ENCODE assay signal across 9 cellular contexts in the genomic region with DNA sequence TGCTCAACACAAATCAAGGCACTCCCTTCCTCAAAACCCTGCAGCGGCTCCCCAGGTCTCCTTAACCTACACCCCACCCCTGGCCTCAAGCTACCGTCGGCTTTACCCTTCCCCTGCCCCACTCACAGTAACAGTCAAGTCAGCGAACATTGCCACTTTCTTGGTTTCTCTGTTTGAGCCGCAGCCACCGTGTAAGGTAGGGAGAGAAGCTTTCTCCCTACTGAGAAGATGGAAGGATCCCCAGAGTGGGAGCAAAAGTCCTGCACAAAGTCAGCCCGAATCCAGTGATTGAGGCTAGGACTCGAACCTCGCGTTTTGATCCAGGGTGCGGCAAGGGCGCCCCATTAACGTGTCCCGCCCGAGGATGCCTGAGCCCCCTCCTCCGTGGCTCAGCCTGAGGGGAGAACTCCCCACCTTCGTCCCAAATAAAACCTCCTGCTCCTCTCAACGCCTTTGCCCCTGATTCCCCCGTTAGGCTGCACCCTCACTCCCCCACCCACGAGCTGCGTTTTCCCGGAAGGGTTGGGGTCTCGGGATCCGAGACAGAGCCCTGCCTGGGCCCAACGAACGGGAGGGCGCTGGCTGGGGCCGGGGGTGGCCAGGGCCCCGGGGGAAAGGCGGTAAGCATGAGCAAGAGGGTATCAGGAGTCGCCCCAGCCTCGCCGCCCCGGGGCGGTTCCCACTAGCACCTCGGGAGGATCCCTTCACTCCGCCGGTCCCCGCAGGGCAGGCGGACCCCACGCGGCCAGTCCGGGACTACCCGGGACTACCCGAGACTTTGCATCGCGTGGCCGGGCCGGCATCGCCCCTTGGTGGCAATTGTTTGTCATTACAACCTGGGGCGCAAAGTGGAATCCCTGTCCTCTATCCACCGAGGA. TPM values are rescaled to one million over a fixed set of nuclear protein-coding genes. Genes with fewer than 3 reads are reported as not detected.
A peak's percentile ranks its signal among the peaks of the same experiment; 100 is the strongest.
DNase-seq lines count a peak whose midpoint lies in the region; ATAC-seq, FAIRE-seq and TF ChIP-seq lines count a peak whose summit lies in the region.
"Had no signal": no experiment of that assay in that cellular context is flagged by ENCODE, and none has a peak within 500 bp of the region (broad histone marks: within the 10 kb centered on the region; RNA-seq: fewer than 3 reads in every experiment).

No MANE protein-coding gene starts in this region.

- no peak for FAIRE-seq in bronchial epithelial cell (lab: Jason Lieb, UNC)

- H3K27me3 Mint-ChIP-seq in WTC11 (ENCODE audit: low read depth): peaks cover 13% of the 10 kb centered on the region; the same call in 1 of the 2 replicates

- peak overlapping the region; percentile 20 for H3K4me3 ChIP-seq in bronchial epithelial cell (ENCODE audit: low read depth, low read length)

- H3K36me3 ChIP-seq in bronchial epithelial cell (ENCODE audit: control insufficient read depth, insufficient read depth, low read length): no peaks in the 10 kb centered on the region

- H3K36me3 Mint-ChIP-seq in WTC11: no peaks in the 10 kb centered on the region

- DNase-seq in G401 (ENCODE audit: low spot score) (peak; percentile 36), LoVo (ENCODE audit: low spot score) (peak; percentile 67), WTC11 (ENCODE audit: low spot score) (peak; percentile 85), bronchial epithelial cell (ENCODE audit: low read depth) (no peak), iris pigment epithelial cell (ENCODE audit: low read depth) (peak; percentile 48)
- peak; percentile 45 to 61 for DNase-seq in stimulated activated CD4-positive, alpha-beta T cell treated with anti-CD3 and anti-CD28 coated beads, Interleukin-15, amount 100 ng/mL, for 1 hour (ENCODE audit: low read depth in 1 of 2, low spot score in 1 of 2)

- H3K27me3 ChIP-seq in bronchial epithelial cell (ENCODE audit: control insufficient read depth, insufficient read depth, low read length): peaks cover 2% of the 10 kb centered on the region

- H3K4me1 Mint-ChIP-seq in WTC11: peaks cover 8% of the 10 kb centered on the region

- CTCF ChIA-PET in WTC11 (lab: Charles Lee): interaction anchor here (0.6 to 7.5 kb wide), 19 partner anchors 10 to 174 kb away, joined by 3 to 118 read pairs (median 5); a partner anchor contains a TSS

- in situ Hi-C loops in G401 (cut with HindIII; ENCODE audit: low sequenced_read_pairs): no loop called here

- ATAC-seq in WTC11 (peak; percentile 86), GM21367 (IDR thresholded peaks at IDR 0.05; ENCODE audit: unreplicated experiment) (no peak), HG02840 (IDR thresholded peaks at IDR 0.05; ENCODE audit: low FRiP score, unreplicated experiment) (no peak)

- peak overlapping the region; percentile 59 for H3K4me3 Mint-ChIP-seq in WTC11

- no peak overlapping the region for H3K27ac Mint-ChIP-seq in WTC11

- POLR2A ChIA-PET in WTC11 (lab: Charles Lee): interaction anchor here (0.7 to 1.4 kb wide), 2 partner anchors 11 to 12 kb away, joined by 3 to 4 read pairs; no protein-coding TSS in a partner anchor

- no peaks in the 10 kb centered on the region for H3K9me3 Mint-ChIP-seq in WTC11

- TF ChIP-seq CTCF in WTC11 (IDR thresholded peaks at IDR 0.05): peak; percentile 92
- TF ChIP-seq CTCF in bronchial epithelial cell (IDR thresholded peaks at IDR 0.05; ENCODE audit: insufficient read depth, low read length, severe bottlenecking): peak; percentile 83

TF ChIP-seq in WTC11, 78 proteins besides CTCF, POLR2A, EP300 and RAD21 (continues in another document):
- TF ChIP-seq FOXP1 (CRISPR knock-in tag; IDR thresholded peaks at IDR 0.05; ENCODE audit: borderline replicate concordance): no peak
- TF ChIP-seq, protein P1, sequence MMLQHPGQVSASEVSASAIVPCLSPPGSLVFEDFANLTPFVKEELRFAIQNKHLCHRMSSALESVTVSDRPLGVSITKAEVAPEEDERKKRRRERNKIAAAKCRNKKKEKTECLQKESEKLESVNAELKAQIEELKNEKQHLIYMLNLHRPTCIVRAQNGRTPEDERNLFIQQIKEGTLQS (CRISPR knock-in tag; conservative IDR thresholded peaks at IDR 0.05): no peak
- TF ChIP-seq, protein P2, sequence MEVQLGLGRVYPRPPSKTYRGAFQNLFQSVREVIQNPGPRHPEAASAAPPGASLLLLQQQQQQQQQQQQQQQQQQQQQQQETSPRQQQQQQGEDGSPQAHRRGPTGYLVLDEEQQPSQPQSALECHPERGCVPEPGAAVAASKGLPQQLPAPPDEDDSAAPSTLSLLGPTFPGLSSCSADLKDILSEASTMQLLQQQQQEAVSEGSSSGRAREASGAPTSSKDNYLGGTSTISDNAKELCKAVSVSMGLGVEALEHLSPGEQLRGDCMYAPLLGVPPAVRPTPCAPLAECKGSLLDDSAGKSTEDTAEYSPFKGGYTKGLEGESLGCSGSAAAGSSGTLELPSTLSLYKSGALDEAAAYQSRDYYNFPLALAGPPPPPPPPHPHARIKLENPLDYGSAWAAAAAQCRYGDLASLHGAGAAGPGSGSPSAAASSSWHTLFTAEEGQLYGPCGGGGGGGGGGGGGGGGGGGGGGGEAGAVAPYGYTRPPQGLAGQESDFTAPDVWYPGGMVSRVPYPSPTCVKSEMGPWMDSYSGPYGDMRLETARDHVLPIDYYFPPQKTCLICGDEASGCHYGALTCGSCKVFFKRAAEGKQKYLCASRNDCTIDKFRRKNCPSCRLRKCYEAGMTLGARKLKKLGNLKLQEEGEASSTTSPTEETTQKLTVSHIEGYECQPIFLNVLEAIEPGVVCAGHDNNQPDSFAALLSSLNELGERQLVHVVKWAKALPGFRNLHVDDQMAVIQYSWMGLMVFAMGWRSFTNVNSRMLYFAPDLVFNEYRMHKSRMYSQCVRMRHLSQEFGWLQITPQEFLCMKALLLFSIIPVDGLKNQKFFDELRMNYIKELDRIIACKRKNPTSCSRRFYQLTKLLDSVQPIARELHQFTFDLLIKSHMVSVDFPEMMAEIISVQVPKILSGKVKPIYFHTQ (CRISPR knock-in tag; IDR thresholded peaks at IDR 0.05): no peak
- no peak for TF ChIP-seq CREM (CRISPR knock-in tag; IDR thresholded peaks at IDR 0.05)
- no peak for TF ChIP-seq PRRX2 (CRISPR knock-in tag; IDR thresholded peaks at IDR 0.05)
- TF ChIP-seq, protein P3, sequence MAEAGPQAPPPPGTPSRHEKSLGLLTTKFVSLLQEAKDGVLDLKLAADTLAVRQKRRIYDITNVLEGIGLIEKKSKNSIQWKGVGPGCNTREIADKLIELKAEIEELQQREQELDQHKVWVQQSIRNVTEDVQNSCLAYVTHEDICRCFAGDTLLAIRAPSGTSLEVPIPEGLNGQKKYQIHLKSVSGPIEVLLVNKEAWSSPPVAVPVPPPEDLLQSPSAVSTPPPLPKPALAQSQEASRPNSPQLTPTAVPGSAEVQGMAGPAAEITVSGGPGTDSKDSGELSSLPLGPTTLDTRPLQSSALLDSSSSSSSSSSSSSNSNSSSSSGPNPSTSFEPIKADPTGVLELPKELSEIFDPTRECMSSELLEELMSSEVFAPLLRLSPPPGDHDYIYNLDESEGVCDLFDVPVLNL (CRISPR knock-in tag; IDR thresholded peaks at IDR 0.05; ENCODE audit: borderline replicate concordance, low read depth): no peak
- no peak for TF ChIP-seq NFATC4 (CRISPR knock-in tag; IDR thresholded peaks at IDR 0.05)
- no peak for TF ChIP-seq NR2C2 (CRISPR knock-in tag; IDR thresholded peaks at IDR 0.05)
- TF ChIP-seq ZBTB21 (CRISPR knock-in tag; IDR thresholded peaks at IDR 0.05; ENCODE audit: borderline replicate concordance): no peak
- no peak for TF ChIP-seq JAZF1 (CRISPR knock-in tag; IDR thresholded peaks at IDR 0.05)
- TF ChIP-seq MYBL2 (CRISPR knock-in tag; IDR thresholded peaks at IDR 0.05): no peak
- TF ChIP-seq, protein P4, sequence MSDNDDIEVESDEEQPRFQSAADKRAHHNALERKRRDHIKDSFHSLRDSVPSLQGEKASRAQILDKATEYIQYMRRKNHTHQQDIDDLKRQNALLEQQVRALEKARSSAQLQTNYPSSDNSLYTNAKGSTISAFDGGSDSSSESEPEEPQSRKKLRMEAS (CRISPR knock-in tag; IDR thresholded peaks at IDR 0.05): peak; percentile 53; the same call in 1 of the 2 replicates
- TF ChIP-seq, protein P5, sequence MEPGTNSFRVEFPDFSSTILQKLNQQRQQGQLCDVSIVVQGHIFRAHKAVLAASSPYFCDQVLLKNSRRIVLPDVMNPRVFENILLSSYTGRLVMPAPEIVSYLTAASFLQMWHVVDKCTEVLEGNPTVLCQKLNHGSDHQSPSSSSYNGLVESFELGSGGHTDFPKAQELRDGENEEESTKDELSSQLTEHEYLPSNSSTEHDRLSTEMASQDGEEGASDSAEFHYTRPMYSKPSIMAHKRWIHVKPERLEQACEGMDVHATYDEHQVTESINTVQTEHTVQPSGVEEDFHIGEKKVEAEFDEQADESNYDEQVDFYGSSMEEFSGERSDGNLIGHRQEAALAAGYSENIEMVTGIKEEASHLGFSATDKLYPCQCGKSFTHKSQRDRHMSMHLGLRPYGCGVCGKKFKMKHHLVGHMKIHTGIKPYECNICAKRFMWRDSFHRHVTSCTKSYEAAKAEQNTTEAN (CRISPR knock-in tag; IDR thresholded peaks at IDR 0.05): no peak
- TF ChIP-seq MXD4 (CRISPR knock-in tag; IDR thresholded peaks at IDR 0.05; ENCODE audit: borderline replicate concordance): no peak
- TF ChIP-seq SOX15 (CRISPR knock-in tag; IDR thresholded peaks at IDR 0.05): no peak
- no peak for TF ChIP-seq NR1H2 (CRISPR knock-in tag; IDR thresholded peaks at IDR 0.05)
- TF ChIP-seq, protein P6, sequence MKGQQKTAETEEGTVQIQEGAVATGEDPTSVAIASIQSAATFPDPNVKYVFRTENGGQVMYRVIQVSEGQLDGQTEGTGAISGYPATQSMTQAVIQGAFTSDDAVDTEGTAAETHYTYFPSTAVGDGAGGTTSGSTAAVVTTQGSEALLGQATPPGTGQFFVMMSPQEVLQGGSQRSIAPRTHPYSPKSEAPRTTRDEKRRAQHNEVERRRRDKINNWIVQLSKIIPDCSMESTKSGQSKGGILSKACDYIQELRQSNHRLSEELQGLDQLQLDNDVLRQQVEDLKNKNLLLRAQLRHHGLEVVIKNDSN (CRISPR knock-in tag; IDR thresholded peaks at IDR 0.05): no peak

RNA-seq across cellular contexts. Expression of a gene that starts 9.9 kb away (rescaled TPM):
- total RNA-seq in G401 (2014; rRNA removed; shearing (Covaris generic)): 2.5 and 4.7 TPM in 2 replicates
- total RNA-seq in WTC11 (2021): 6.1 to 8.6 TPM (median 7.6 TPM) in 3 replicates
- total RNA-seq in bronchial epithelial cell: 17.8 and 25.3 TPM in 2 replicates

RNA-seq across cellular contexts. Expression of a gene that starts 20.3 kb away (rescaled TPM):
- 53.3 and 63.2 TPM in 2 replicates for total RNA-seq in G401 (2014; rRNA removed; shearing (Covaris generic))
- 32.1 to 36.3 TPM (median 32.7 TPM) in 3 replicates for total RNA-seq in WTC11 (2021)
- 64.3 and 85.6 TPM in 2 replicates for total RNA-seq in bronchial epithelial cell

RNA-seq across cellular contexts. Expression of a gene that starts 40.8 kb away (rescaled TPM):
- total RNA-seq in G401 (2014; rRNA removed; shearing (Covaris generic)): not detected in 2 replicates
- 0.72 to 1.1 TPM (median 0.94 TPM) in 3 replicates for total RNA-seq in WTC11 (2021)
- 0.26 and 0.79 TPM in 2 replicates for total RNA-seq in bronchial epithelial cell
- total RNA-seq: mononuclear cell had no signal

RNA-seq across cellular contexts. Expression of a gene that starts 52.2 kb away (rescaled TPM):
- total RNA-seq in G401 (2014; rRNA removed; shearing (Covaris generic)): not detected in 2 replicates
- total RNA-seq in WTC11 (2021) (not detected in 3 replicates), bronchial epithelial cell (not detected in 2 replicates)
- total RNA-seq: mononuclear cell had no signal
